22 cellular contexts compared by ENCODE assay signal in the genomic region with DNA sequence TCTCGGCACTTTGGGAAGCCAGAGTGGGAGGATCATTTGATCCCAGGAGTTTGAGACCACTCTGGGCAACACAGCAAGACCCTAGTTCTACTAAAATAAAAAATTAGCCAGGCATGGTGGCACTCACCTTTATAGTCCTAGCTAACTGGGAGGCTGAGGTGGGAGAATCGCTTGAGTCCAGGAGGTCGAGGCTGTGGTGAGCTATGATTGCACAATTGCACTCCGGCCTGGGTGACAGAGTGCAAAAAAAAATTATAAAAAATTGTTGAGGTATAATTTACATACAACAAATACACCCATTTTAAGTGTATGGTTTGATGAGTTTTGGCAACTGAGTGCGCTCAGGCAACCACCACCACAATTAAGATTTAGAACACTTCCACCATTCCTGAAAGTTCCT.
"Had no signal": no experiment of that assay in that cellular context is flagged by ENCODE, and none has a peak within 500 bp of the region (broad histone marks: within the 10 kb centered on the region; RNA-seq: fewer than 3 reads in every experiment).

No MANE protein-coding gene starts in this region.

- H3K36me3 ChIP-seq: adrenal gland, Peyer's patch had no signal

- H3K4me1 ChIP-seq: adrenal gland had no signal

- H3K27ac ChIP-seq: adrenal gland, Peyer's patch had no signal

- ATAC-seq: activated CD8-positive, alpha-beta T cell treated with anti-CD3 and anti-CD28 coated beads, Interleukin-2, amount 10 ng/mL, durations not matched to agents 7 days and 5 days; WTC11 had no signal

- H3K27me3 ChIP-seq: adrenal gland, Peyer's patch had no signal

- H3K4me3 ChIP-seq: adrenal gland, Peyer's patch had no signal

- H3K9me3 ChIP-seq: adrenal gland, Peyer's patch had no signal

- DNase-seq: activated CD4-positive, alpha-beta T cell treated with anti-CD3 and anti-CD28 coated beads for 48 hours; activated CD4-positive, alpha-beta T cell treated with anti-CD3 and anti-CD28 coated beads, Interleukin-2, amount 50 U/mL, for 4 hours; activated CD4-positive, CD25-positive, alpha-beta regulatory T cell treated with anti-CD3 and anti-CD28 coated beads, Interleukin-2, amount 50 U/mL, for 72 hours; activated CD8-positive, alpha-beta memory T cell treated with anti-CD3 and anti-CD28 coated beads, Interleukin-2, amount 50 U/mL, for 48 hours; activated CD8-positive, alpha-beta T cell treated with anti-CD3 and anti-CD28 coated beads, Interleukin-2, amount 10 ng/mL, durations not matched to agents 7 days and 5 days; activated naive CD4-positive, alpha-beta T cell treated with anti-CD3 and anti-CD28 coated beads, Interleukin-2, amount 50 U/mL, for 16 hours; activated naive CD8-positive, alpha-beta T cell treated with anti-CD3 and anti-CD28 coated beads, Interleukin-2, amount 10 ng/mL, durations not matched to agents 7 days and 5 days; activated T-cell treated with anti-CD3 and anti-CD28 coated beads, Interleukin-2, amount 50 U/mL, for 1 hour; adrenal gland; aorta; central memory CD4-positive, alpha-beta T cell; Kasumi-1; NCI-H1048; NCI-H1694; NCI-H2081; NCI-H510A treated with DMSO at 0.1 percent for 48 hours; NCI-H69; NK-92 treated with Interleukin-12 subunit alpha and Interleukin-12 subunit beta, amount 100 ng/mL, for 24 hours; OCI-M1; Peyer's patch; SHP77 treated with DMSO at 0.1 percent for 48 hours had no signal
